In genomic region chr16:3599121-3599520, GRCh38 we compare ENCODE assay signal across 9 cellular contexts. TPM values are rescaled to one million over a fixed set of nuclear protein-coding genes. Genes with fewer than 3 reads are reported as not detected.
"Had no signal": no experiment of that assay in that cellular context is flagged by ENCODE, and none has a peak within 500 bp of the region (broad histone marks: within the 10 kb centered on the region; RNA-seq: fewer than 3 reads in every experiment).

No MANE protein-coding gene starts in this region.

- H3K27ac Mint-ChIP-seq: H9 had no signal

- DNase-seq: GM23248, GOT3, H9, HCEC 1CT, KBM-7 had no signal

- H3K27ac ChIP-seq: GM23248 had no signal

- H3K9me3 Mint-ChIP-seq: IgD-negative memory B cell had no signal

- H3K9ac ChIP-seq: GM23248 had no signal

- H3K4me3 ChIP-seq: GM23248 had no signal

- FAIRE-seq: HTR-8/SVneo had no signal

RNA-seq across cellular contexts. Expression of gene NLRC3, which starts 21.9 kb away (rescaled TPM):
- total RNA-seq: GM23248, H4, HT-29 had no signal
